Comparison of ENCODE assay signal across 8 cellular contexts in genomic region chr1:115643219-115643618, GRCh38. TPM values are rescaled to one million over a fixed set of nuclear protein-coding genes. Genes with fewer than 3 reads are reported as not detected.
DNase-seq lines count a peak whose midpoint lies in the region; ATAC-seq and TF ChIP-seq lines count a peak whose summit lies in the region.

No MANE protein-coding gene starts in this region.

- H3K27me3 Mint-ChIP-seq in nephron (ENCODE audit: low read depth): peaks cover 9% of the 10 kb centered on the region

- H3K9ac ChIP-seq in BLaER1 treated with 17β-estradiol and CSF1 and Interleukin-3, amounts not matched to agents 10 nM and 100 nM: peak overlapping the region in 9 of 11 experiments; percentile 77 to 88 (median 84); a peak in 16 of 22 replicates

- no peaks in the 10 kb centered on the region for H3K27me3 ChIP-seq in BLaER1 treated with 17β-estradiol and CSF1 and Interleukin-3, amounts not matched to agents 10 nM and 100 nM

- ATAC-seq in GM21619 (IDR thresholded peaks at IDR 0.05; ENCODE audit: unreplicated experiment) (no peak), GM18520 (IDR thresholded peaks at IDR 0.05; ENCODE audit: unreplicated experiment) (no peak)

- DNase-seq in LNCaP clone FGC (ENCODE audit: low read depth) (no peak), coronary artery (ENCODE audit: low spot score) (no peak), RKO (ENCODE audit: low spot score) (no peak), mucosa of gallbladder (ENCODE audit: low spot score) (no peak)

- H3K4me2 ChIP-seq in BLaER1 treated with 17β-estradiol and CSF1 and Interleukin-3, amounts not matched to agents 10 nM and 100 nM: peak overlapping the region; percentile 79 to 97 (median 90); a peak in 21 of 22 replicates

- peaks cover 0 to 23% (median 8%) of the 10 kb centered on the region in 11 experiments; a peak in 9 of 22 replicates for H4K20me1 ChIP-seq in BLaER1 treated with 17β-estradiol and CSF1 and Interleukin-3, amounts not matched to agents 10 nM and 100 nM

- peak overlapping the region; percentile 76 to 95 (median 89); a peak in 19 of 20 replicates for H3K4me3 ChIP-seq in BLaER1 treated with 17β-estradiol and CSF1 and Interleukin-3, amounts not matched to agents 10 nM and 100 nM
- peak overlapping the region; percentile 89 for H3K4me3 ChIP-seq in LNCaP clone FGC (ENCODE audit: low read depth, low read length)
- H3K4me3 ChIP-seq in coronary artery: peak overlapping the region; percentile 82

- H3K27ac Mint-ChIP-seq in nephron: peak overlapping the region; percentile 91 to 94 (median 94)

- H3K4me3 Mint-ChIP-seq in nephron: peak overlapping the region; percentile 90 to 96 (median 94)

- 0 out of 22 replicates have a peak overlapping the region, but pooled peaks of 2 of the 11 experiments have one; percentile 77 to 78 for H3K27ac ChIP-seq in BLaER1 treated with 17β-estradiol and CSF1 and Interleukin-3, amounts not matched to agents 10 nM and 100 nM
- no peak overlapping the region for H3K27ac ChIP-seq in coronary artery

- peaks cover 14% of the 10 kb centered on the region for H3K4me1 Mint-ChIP-seq in nephron

- H3K4me1 ChIP-seq in BLaER1 treated with 17β-estradiol and CSF1 and Interleukin-3, amounts not matched to agents 10 nM and 100 nM: peaks cover 7 to 27% (median 20%) of the 10 kb centered on the region in 10 experiments

- TF ChIP-seq CTCF in LNCaP clone FGC (IDR thresholded peaks at IDR 0.05; ENCODE audit: control insufficient read depth, extremely low read depth, insufficient read depth) (no peak), coronary artery (IDR thresholded peaks at IDR 0.05) (no peak), nephron (IDR thresholded peaks at IDR 0.05; ENCODE audit: unreplicated experiment in 3 of 3) (no peak)

- peaks cover 4% of the 10 kb centered on the region for H3K36me3 Mint-ChIP-seq in nephron (ENCODE audit: low read depth)

- H3K9me3 ChIP-seq in BLaER1 treated with 17β-estradiol and CSF1 and Interleukin-3, amounts not matched to agents 10 nM and 100 nM (replicated peaks in 1 of 11): peaks cover 10 to 18% (median 15%) of the 10 kb centered on the region in 11 experiments; a peak in 17 of 22 replicates

- H3K36me3 ChIP-seq in BLaER1 treated with 17β-estradiol and CSF1 and Interleukin-3, amounts not matched to agents 10 nM and 100 nM: no peaks in the 10 kb centered on the region; a peak in 1 of 22 replicates

- peaks cover 21% of the 10 kb centered on the region for H3K9me3 Mint-ChIP-seq in nephron

RNA-seq across cellular contexts. Expression of gene VANGL1, which starts 1.4 kb away (rescaled TPM):
- 11.7 TPM for total RNA-seq in mucosa of gallbladder
